ENCODE assay signal across 1 cellular context in genomic region chr11:72079776-72080325, GRCh38.
TF ChIP-seq lines count a peak whose summit lies in the region.

No MANE protein-coding gene starts in this region.

TF ChIP-seq in K562, 482 proteins besides CTCF, POLR2A, EP300 and RAD21 (continued from another document and continues in another):
- TF ChIP-seq SMARCB1 (IDR thresholded peaks at IDR 0.05; ENCODE audit: insufficient read length, low read depth) (no peak), ZNF146 (CRISPR knock-in tag; IDR thresholded peaks at IDR 0.05; ENCODE audit: unreplicated experiment) (no peak), PKNOX1 (IDR thresholded peaks at IDR 0.05) (no peak), FOXP4 (CRISPR knock-in tag; IDR thresholded peaks at IDR 0.05; ENCODE audit: borderline replicate concordance) (no peak), ZNF584 (CRISPR knock-in tag; IDR thresholded peaks at IDR 0.05; ENCODE audit: low read depth) (no peak), NFRKB (IDR thresholded peaks at IDR 0.05; ENCODE audit: low read depth) (no peak), BRF1 (IDR thresholded peaks at IDR 0.05; ENCODE audit: borderline replicate concordance, extremely low read depth, insufficient read length) (no peak), HNRNPK (IDR thresholded peaks at IDR 0.05; ENCODE audit: low read depth, low read length, poor library complexity, severe bottlenecking) (no peak), ZNF232 (CRISPR knock-in tag; IDR thresholded peaks at IDR 0.05) (no peak), ZNF408 (CRISPR knock-in tag; IDR thresholded peaks at IDR 0.05; ENCODE audit: low read depth) (no peak), ZBED1 (IDR thresholded peaks at IDR 0.05) (no peak), ZNF324 (CRISPR knock-in tag; IDR thresholded peaks at IDR 0.05) (no peak), PTBP1 (IDR thresholded peaks at IDR 0.05; ENCODE audit: low read depth, low read length) (no peak), ZNF655 (CRISPR knock-in tag; IDR thresholded peaks at IDR 0.05) (no peak), KLF16 (IDR thresholded peaks at IDR 0.05) (no peak), ZKSCAN3 (CRISPR knock-in tag; IDR thresholded peaks at IDR 0.05) (no peak), ZNF41 (CRISPR knock-in tag; conservative IDR thresholded peaks at IDR 0.05) (no peak), ZNF24 (IDR thresholded peaks at IDR 0.05) (no peak), ARNT (IDR thresholded peaks at IDR 0.05) (peak in 1 of 2 experiments; percentile 13; a peak in 1 of 4 replicates), KLF6 (CRISPR knock-in tag; IDR thresholded peaks at IDR 0.05; ENCODE audit: borderline replicate concordance) (no peak), NCOA4 (IDR thresholded peaks at IDR 0.05; ENCODE audit: partially characterized antibody) (no peak), C11orf30 (IDR thresholded peaks at IDR 0.05; ENCODE audit: low read depth) (peak; percentile 92), ZZZ3 (IDR thresholded peaks at IDR 0.05) (no peak), GATA2 (CRISPR knock-in tag; IDR thresholded peaks at IDR 0.05) (0 out of 2 replicates have a peak, but pooled peaks have one; percentile 16), RB1 (IDR thresholded peaks at IDR 0.05; ENCODE audit: low read depth) (no peak), ZNF512 (tag; IDR thresholded peaks at IDR 0.05) (no peak), DNMT1 (IDR thresholded peaks at IDR 0.05) (no peak), ZBTB43 (CRISPR knock-in tag; IDR thresholded peaks at IDR 0.05) (no peak), NCOA1 (IDR thresholded peaks at IDR 0.05; ENCODE audit: low read depth) (no peak), HDAC3 (IDR thresholded peaks at IDR 0.05; ENCODE audit: borderline replicate concordance, partially characterized antibody) (peak; percentile 8), RFX5 (IDR thresholded peaks at IDR 0.05; ENCODE audit: low read depth, low read length) (no peak), POLR2AphosphoS5 (IDR thresholded peaks at IDR 0.05; ENCODE audit: control insufficient read depth, insufficient read depth, low read depth, low read length) (no peak), SMARCE1 (IDR thresholded peaks at IDR 0.05) (no peak), CHCHD3 (CRISPR knock-in tag; IDR thresholded peaks at IDR 0.05) (no peak), THAP7 (CRISPR knock-in tag; IDR thresholded peaks at IDR 0.05) (no peak), ZNF217 (CRISPR knock-in tag; IDR thresholded peaks at IDR 0.05) (no peak), MAFF (IDR thresholded peaks at IDR 0.05; ENCODE audit: low read length) (peak; percentile 84), ASH1L (IDR thresholded peaks at IDR 0.05; ENCODE audit: borderline replicate concordance, low read depth, partially characterized antibody) (no peak), KAT7 (CRISPR knock-in tag; IDR thresholded peaks at IDR 0.05; ENCODE audit: borderline replicate concordance) (no peak), MAFG (tag; conservative IDR thresholded peaks at IDR 0.05) (peak; percentile 88), ZHX1 (conservative IDR thresholded peaks at IDR 0.05; ENCODE audit: low read length) (no peak), ZNF583 (CRISPR knock-in tag; IDR thresholded peaks at IDR 0.05) (no peak), HNRNPLL (IDR thresholded peaks at IDR 0.05; ENCODE audit: low read depth, low read length, poor library complexity, severe bottlenecking) (no peak), ZBTB26 (CRISPR knock-in tag; IDR thresholded peaks at IDR 0.05) (no peak), JUNB (CRISPR knock-in tag; conservative IDR thresholded peaks at IDR 0.05) (no peak), MAFK (IDR thresholded peaks at IDR 0.05; ENCODE audit: low read length) (peak; percentile 81), MED1 (CRISPR knock-in tag; IDR thresholded peaks at IDR 0.05; ENCODE audit: borderline replicate concordance) (no peak), SRSF3 (IDR thresholded peaks at IDR 0.05; ENCODE audit: insufficient read depth, low read length) (no peak), ZNF57 (CRISPR knock-in tag; IDR thresholded peaks at IDR 0.05) (no peak), CAMTA2 (CRISPR knock-in tag; conservative IDR thresholded peaks at IDR 0.05) (no peak), ZNF431 (CRISPR knock-in tag; IDR thresholded peaks at IDR 0.05) (no peak), TAL1 (IDR thresholded peaks at IDR 0.05) (no peak), REST (CRISPR knock-in tag; IDR thresholded peaks at IDR 0.05; ENCODE audit: low read depth) (no peak), BCL6 (CRISPR knock-in tag; IDR thresholded peaks at IDR 0.05) (no peak), ZNF165 (CRISPR knock-in tag; IDR thresholded peaks at IDR 0.05; ENCODE audit: borderline replicate concordance) (no peak), RBM22 (IDR thresholded peaks at IDR 0.05; ENCODE audit: low read depth, low read length, poor library complexity, severe bottlenecking) (no peak), SIX5 (IDR thresholded peaks at IDR 0.05; ENCODE audit: borderline replicate concordance in 1 of 2, insufficient read depth in 1 of 2, low read depth in 1 of 2, low read length in 2 of 2) (no peak), CEBPB (tag; IDR thresholded peaks at IDR 0.05) (no peak), HOXB6 (CRISPR knock-in tag; IDR thresholded peaks at IDR 0.05; ENCODE audit: borderline replicate concordance) (no peak)
